Comparison of ENCODE assay signal across 8 cellular contexts in the genomic region with DNA sequence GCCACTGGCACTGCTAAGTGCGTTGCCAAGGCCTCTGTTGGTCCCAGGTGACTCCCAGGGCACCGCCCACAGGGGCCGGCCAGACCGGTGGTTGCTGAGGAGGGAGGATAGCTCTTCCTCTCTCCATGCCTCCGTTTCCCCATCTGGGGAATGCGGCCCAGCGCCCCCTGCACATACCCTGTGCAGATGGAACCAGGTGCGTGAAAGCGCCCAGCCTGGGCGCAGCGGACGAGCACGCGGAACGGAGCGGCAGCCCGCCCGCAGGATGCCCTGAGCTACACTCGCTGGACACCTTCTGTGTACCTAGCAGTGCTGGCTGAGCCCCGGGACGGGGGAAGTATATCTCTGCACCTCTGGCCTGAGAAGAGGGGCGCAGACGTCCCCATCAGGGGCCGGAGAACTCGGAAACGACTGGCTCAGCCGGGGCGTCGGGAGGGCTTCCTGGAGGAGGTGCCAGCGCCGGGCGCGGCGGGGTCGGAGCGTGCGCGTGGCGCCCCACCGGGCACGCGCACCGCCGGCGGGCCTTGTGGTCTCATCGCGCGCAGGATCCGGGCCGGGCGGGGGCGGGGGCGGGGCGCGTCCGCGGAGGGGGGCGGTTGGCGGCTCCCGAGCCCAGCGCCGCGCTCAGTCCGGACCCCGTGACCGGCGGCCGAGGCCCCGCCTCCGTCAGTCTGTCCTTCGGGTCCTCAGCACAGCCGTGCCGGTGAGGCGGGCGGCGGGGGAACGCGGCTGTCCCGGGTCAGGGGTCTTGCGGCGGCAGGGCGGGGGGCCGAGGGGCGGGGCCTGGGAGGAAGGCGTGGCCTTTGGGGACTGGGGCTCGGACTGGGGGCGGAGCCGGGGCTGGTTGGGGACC. TPM values are rescaled to one million over a fixed set of nuclear protein-coding genes. Genes with fewer than 3 reads are reported as not detected.
DNase-seq lines count a peak whose midpoint lies in the region; ATAC-seq and TF ChIP-seq lines count a peak whose summit lies in the region.

TSS of gene CCDC78 (minus strand) at position 6 of the 853 bp plus-strand sequence. CDS start 76 bp downstream, outside the sequence.
TSS of gene HAGHL (plus strand) at position 669 of the 853 bp plus-strand sequence. CDS start 404 bp downstream, outside the sequence.

- H3K4me3 Mint-ChIP-seq in T-cell = peak within 1 kb of the TSS; percentile 71 to 80 (median 73)

- no peaks in the 10 kb centered on the region for H3K36me3 Mint-ChIP-seq in T-cell

- H3K4me1 ChIP-seq in iPS-20b (ENCODE audit: insufficient read depth, low read length) (no peaks in the 10 kb centered on the region), skeletal muscle tissue (ENCODE audit: control insufficient read depth in 3 of 3, insufficient read depth in 3 of 3, low read length in 3 of 3) (peaks cover 19 to 20% (median 19%) of the 10 kb centered on the region in 3 donors)

- H3K4me1 Mint-ChIP-seq in T-cell = peaks cover 5 to 12% (median 6%) of the 10 kb centered on the region in 3 donors

- H3K9ac ChIP-seq in iPS-20b (ENCODE audit: low read depth, low read length) (peak within 1 kb of the TSS; percentile 15; the same call in 1 of the 2 replicates), skeletal muscle tissue (ENCODE audit: low read depth in 1 of 3, low read length in 3 of 3) (peak within 1 kb of the TSS in 1 of 3 donors; percentile 40)

- DNase-seq in COLO668 (lab: John Stamatoyannopoulos, UW; ENCODE audit: unreplicated experiment) (peak; percentile 75), T-cell (peak in 23 of 34 experiments; percentile 18 to 67 (median 47)), astrocyte of the spinal cord (ENCODE audit: low read depth, low spot score) (peak; percentile 32), NCI-H1694 treated with DMSO at 0.1 percent for 48 hours (lab: John Stamatoyannopoulos, UW) (no peak)

- TF ChIP-seq CTCF in astrocyte of the spinal cord (IDR thresholded peaks at IDR 0.05; ENCODE audit: low read depth, low read length) = no peak

- H3K36me3 ChIP-seq in iPS-20b (ENCODE audit: insufficient read depth, low read depth, low read length) = no peaks in the 10 kb centered on the region
- peaks cover 0 to 8% (median 4%) of the 10 kb centered on the region in 3 donors for H3K36me3 ChIP-seq in skeletal muscle tissue (ENCODE audit: control insufficient read depth in 3 of 3, insufficient read depth in 3 of 3, low read length in 3 of 3)

- peak; percentile 38 for ATAC-seq in HG02759 (IDR thresholded peaks at IDR 0.05; ENCODE audit: unreplicated experiment)
- peak; percentile 43 to 57 (median 50) for ATAC-seq in T-cell (replicated peaks in 1 of 4)
- ATAC-seq in GM21390 (IDR thresholded peaks at IDR 0.05; ENCODE audit: unreplicated experiment) = no peak

- CTCF ChIA-PET in T-cell (lab: Charles Lee) = interaction anchor here in 1 of 2 donors (1.5 kb wide), 1 partner anchor 14 kb away, joined by 5 read pairs; no protein-coding TSS in a partner anchor

- no peaks in the 10 kb centered on the region for H3K9me3 ChIP-seq in iPS-20b (ENCODE audit: insufficient read depth, low read depth, low read length)
- no peaks in the 10 kb centered on the region for H3K9me3 ChIP-seq in skeletal muscle tissue (ENCODE audit: control insufficient read depth in 3 of 3, low read length in 3 of 3)

- H3K9me3 Mint-ChIP-seq in T-cell = no peaks in the 10 kb centered on the region

- POLR2A ChIA-PET in T-cell (lab: Charles Lee) = no interaction called here

- H3K27me3 ChIP-seq in iPS-20b (ENCODE audit: insufficient read depth, low read length) = peaks cover 25% of the 10 kb centered on the region
- H3K27me3 ChIP-seq in skeletal muscle tissue (ENCODE audit: control insufficient read depth in 3 of 3, insufficient read depth in 3 of 3, low read length in 3 of 3) = peaks cover 22 to 39% (median 23%) of the 10 kb centered on the region in 3 donors

- H3K4me3 ChIP-seq in astrocyte of the spinal cord (ENCODE audit: low read depth, low read length) = peak within 1 kb of the TSS; percentile 62
- peak within 1 kb of the TSS; percentile 62 for H3K4me3 ChIP-seq in iPS-20b (ENCODE audit: low read length)
- H3K4me3 ChIP-seq in skeletal muscle tissue (ENCODE audit: low read length in 3 of 3) = peak within 1 kb of the TSS; percentile 23 to 54 (median 45)

- no peaks in the 10 kb centered on the region for H3K27me3 Mint-ChIP-seq in T-cell

- in situ Hi-C loops in astrocyte of the spinal cord (cut with HindIII; ENCODE audit: low sequenced_read_pairs) = no loop called here

- peak within 1 kb of the TSS in 1 of 2 donors; percentile 61 for H3K27ac Mint-ChIP-seq in T-cell

- H3K27ac ChIP-seq in iPS-20b (ENCODE audit: low read length) = no peak within 1 kb of the TSS
- H3K27ac ChIP-seq in skeletal muscle tissue (ENCODE audit: low read depth, low read length) = no peak within 1 kb of the TSS

RNA-seq across cellular contexts. Expression of gene CCDC78, which starts in this region (rescaled TPM):
- 10 to 100 TPM in 1 of 5 donors, 1 to 10 TPM in 4; 3.1 to 17.1 (median 8.6) TPM for total RNA-seq in T-cell
- total RNA-seq in skeletal muscle tissue = not detected

RNA-seq across cellular contexts. Expression of gene HAGHL, which starts in this region (rescaled TPM):
- 10 to 100 TPM in 4 of 5 donors, 1 to 10 TPM in 1; 9.9 to 50.1 (median 31.6) TPM for total RNA-seq in T-cell
- 1.0 TPM for total RNA-seq in skeletal muscle tissue
